Comparison of ENCODE assay signal across 8 cellular contexts in genomic region chr6:146857180-146857959, GRCh38.
A peak's percentile ranks its signal among the peaks of the same experiment; 100 is the strongest.
DNase-seq lines count a peak whose midpoint lies in the region; ATAC-seq and TF ChIP-seq lines count a peak whose summit lies in the region.

No MANE protein-coding gene starts in this region.

- H3K4me3 ChIP-seq in BLaER1 (no peak overlapping the region), left lung (peak overlapping the region in 1 of 2 donors; percentile 24)

- H3K36me3 ChIP-seq in BLaER1: no peaks in the 10 kb centered on the region
- H3K36me3 ChIP-seq in left lung: no peaks in the 10 kb centered on the region

- H3K4me1 ChIP-seq in BLaER1: no peaks in the 10 kb centered on the region
- H3K4me1 ChIP-seq in left lung: peaks cover 0 to 6% of the 10 kb centered on the region in 2 donors

- no peaks in the 10 kb centered on the region for H4K20me1 ChIP-seq in BLaER1

- intact Hi-C loops in left lung (cut with DNase I): loop anchor here in 1 of 2 donors (10.0 kb wide), 1 partner anchor 427 kb away; no protein-coding TSS in a partner anchor

- H3K9me3 ChIP-seq in BLaER1 (no peaks in the 10 kb centered on the region), left lung (no peaks in the 10 kb centered on the region)

- no peak overlapping the region for H3K9ac ChIP-seq in BLaER1

- ATAC-seq in GM19324 (IDR thresholded peaks at IDR 0.05; ENCODE audit: low FRiP score, unreplicated experiment): peak; percentile 95
- ATAC-seq in HG03439 (IDR thresholded peaks at IDR 0.05; ENCODE audit: unreplicated experiment): peak; percentile 93
- peak; percentile 100 for ATAC-seq in left lung

- peak; percentile 38 for DNase-seq in NCI-H446 treated with DMSO at 0.1 percent for 48 hours (lab: John Stamatoyannopoulos, UW)
- peak; percentile 84 for DNase-seq in activated CD4-positive, alpha-beta T cell treated with anti-CD3 and anti-CD28 coated beads for 48 hours
- DNase-seq in dedifferentiated amniotic fluid mesenchymal stem cell (ENCODE audit: extremely low spot score): peak; percentile 89
- DNase-seq in left lung: peak; percentile 87 to 97
- DNase-seq in stimulated activated CD4-positive, alpha-beta T cell treated with anti-CD3 and anti-CD28 coated beads, Interleukin-2, amount 100 ng/mL, for 4 hours (ENCODE audit: low read depth): peak; percentile 56

- H3K27me3 ChIP-seq in BLaER1: no peaks in the 10 kb centered on the region
- no peaks in the 10 kb centered on the region for H3K27me3 ChIP-seq in left lung

- peak; percentile 97 to 98 for TF ChIP-seq CTCF in left lung (IDR thresholded peaks at IDR 0.05)

- peak overlapping the region; percentile 42 for H3K4me2 ChIP-seq in BLaER1

- H3K27ac ChIP-seq in BLaER1 (no peak overlapping the region), left lung (peak overlapping the region in 1 of 2 donors; percentile 54)

Comparison
In these comparisons a context has a peak if more than half of its experiments do, and no peak if none do; other contexts are left out.
1. DNase-seq: peak in every context shown above with its lines; median percentile 92 in left lung; 89 in dedifferentiated amniotic fluid mesenchymal stem cell; 84 in activated CD4-positive, alpha-beta T cell treated with anti-CD3 and anti-CD28 coated beads for 48 hours; 56 in stimulated activated CD4-positive, alpha-beta T cell treated with anti-CD3 and anti-CD28 coated beads, Interleukin-2, amount 100 ng/mL, for 4 hours; 38 in NCI-H446 treated with DMSO at 0.1 percent for 48 hours.